Comparison of ENCODE assay signal across 18 cellular contexts in genomic region chr5:172796306-172796705, GRCh38. TPM values are rescaled to one million over a fixed set of nuclear protein-coding genes. Genes with fewer than 3 reads are reported as not detected.
DNase-seq lines count a peak whose midpoint lies in the region; ATAC-seq, FAIRE-seq and TF ChIP-seq lines count a peak whose summit lies in the region.
"Had no signal": no experiment of that assay in that cellular context is flagged by ENCODE, and none has a peak within 500 bp of the region (broad histone marks: within the 10 kb centered on the region; RNA-seq: fewer than 3 reads in every experiment).

No MANE protein-coding gene starts in this region.

- no peaks in the 10 kb centered on the region for H3K27me3 Mint-ChIP-seq in astrocyte (ENCODE audit: low read depth, unreplicated experiment)
- no peaks in the 10 kb centered on the region for H3K27me3 Mint-ChIP-seq in activated CD4-positive, alpha-beta T cell treated with anti-CD3 and anti-CD28 coated beads, Interleukin-2, amount 10 ng/mL, durations not matched to agents 7 days and 5 days
- H3K27me3 Mint-ChIP-seq: activated B cell treated with CpG ODN at 0.5 μM for 24 hours; naive thymus-derived CD4-positive, alpha-beta T cell had no signal

- DNase-seq in astrocyte (ENCODE audit: low read depth), result no peak
- DNase-seq in activated CD4-positive, alpha-beta T cell treated with anti-CD3 and anti-CD28 coated beads, Interleukin-2, amount 10 ng/mL, durations not matched to agents 7 days and 5 days, result no peak
- no peak for DNase-seq in NCI-H2081 (lab: John Stamatoyannopoulos, UW)
- DNase-seq: activated B cell treated with CpG ODN at 0.5 μM for 24 hours; activated gamma-delta T cell treated with Interleukin-2 at 50 U/mL for 16 hours; GF-D8; naive thymus-derived CD4-positive, alpha-beta T cell; RPMI8226; stimulated activated CD4-positive, alpha-beta T cell treated with anti-CD3 and anti-CD28 coated beads, Interleukin-4, amount 100 ng/mL, for 24 hours had no signal

- H3K4me1 Mint-ChIP-seq in astrocyte (ENCODE audit: low read depth, unreplicated experiment), result peaks cover 26% of the 10 kb centered on the region
- peaks cover 12% of the 10 kb centered on the region for H3K4me1 Mint-ChIP-seq in activated CD4-positive, alpha-beta T cell treated with anti-CD3 and anti-CD28 coated beads, Interleukin-2, amount 10 ng/mL, durations not matched to agents 7 days and 5 days

- no peak overlapping the region for H3K27ac Mint-ChIP-seq in astrocyte (ENCODE audit: unreplicated experiment)
- no peak overlapping the region for H3K27ac Mint-ChIP-seq in activated CD4-positive, alpha-beta T cell treated with anti-CD3 and anti-CD28 coated beads, Interleukin-2, amount 10 ng/mL, durations not matched to agents 7 days and 5 days
- H3K27ac Mint-ChIP-seq: activated B cell treated with CpG ODN at 0.5 μM for 24 hours; naive thymus-derived CD4-positive, alpha-beta T cell had no signal

- no peaks in the 10 kb centered on the region for H4K20me1 ChIP-seq in BLaER1 treated with 17β-estradiol and CSF1 and Interleukin-3, amounts not matched to agents 10 nM and 100 nM
- no peaks in the 10 kb centered on the region for H4K20me1 ChIP-seq in astrocyte (ENCODE audit: insufficient read depth, low read length)

- H3K9me3 ChIP-seq in BLaER1 treated with 17β-estradiol and CSF1 and Interleukin-3, amounts not matched to agents 10 nM and 100 nM (replicated peaks in 1 of 11), result peaks cover 0 to 7% (median 0%) of the 10 kb centered on the region in 11 experiments; a peak in 1 of 22 replicates
- no peaks in the 10 kb centered on the region for H3K9me3 ChIP-seq in astrocyte (ENCODE audit: insufficient read depth, low read depth, low read length)
- H3K9me3 ChIP-seq in muscle layer of duodenum (ENCODE audit: control insufficient read depth in 1 of 2, low read length in 2 of 2), result no peaks in the 10 kb centered on the region
- H3K9me3 ChIP-seq in subcutaneous abdominal adipose tissue (ENCODE audit: control insufficient read depth in 5 of 5, low read length in 5 of 5), result peaks cover 0 to 6% (median 0%) of the 10 kb centered on the region in 5 donors
- H3K9me3 ChIP-seq: HAP-1 had no signal

- POLR2A ChIA-PET in activated CD4-positive, alpha-beta T cell treated with anti-CD3 and anti-CD28 coated beads, Interleukin-2, amount 10 ng/mL, durations not matched to agents 7 days and 5 days (lab: Charles Lee), result interaction anchor here (0.7 kb wide), 1 partner anchor 1320 kb away, joined by 3 read pairs; no protein-coding TSS in a partner anchor

- H3K27me3 ChIP-seq in BLaER1 treated with 17β-estradiol and CSF1 and Interleukin-3, amounts not matched to agents 10 nM and 100 nM, result no peaks in the 10 kb centered on the region
- H3K27me3 ChIP-seq in astrocyte (ENCODE audit: insufficient read depth, low read length) (no peaks in the 10 kb centered on the region), muscle layer of duodenum (ENCODE audit: low read depth, low read length) (no peaks in the 10 kb centered on the region), subcutaneous abdominal adipose tissue (ENCODE audit: control insufficient read depth in 5 of 5, insufficient read depth in 4 of 5, low read length in 5 of 5) (peaks cover 0 to 4% (median 0%) of the 10 kb centered on the region in 5 donors)
- H3K27me3 ChIP-seq: dorsolateral prefrontal cortex had no signal

- FAIRE-seq in astrocyte (lab: Jason Lieb, UNC), result no peak
- FAIRE-seq: D721Med, HepG2 had no signal

- H3K36me3 Mint-ChIP-seq in astrocyte (ENCODE audit: low read depth, unreplicated experiment), result no peaks in the 10 kb centered on the region
- no peaks in the 10 kb centered on the region for H3K36me3 Mint-ChIP-seq in activated CD4-positive, alpha-beta T cell treated with anti-CD3 and anti-CD28 coated beads, Interleukin-2, amount 10 ng/mL, durations not matched to agents 7 days and 5 days (ENCODE audit: low read depth)
- H3K36me3 Mint-ChIP-seq: naive thymus-derived CD4-positive, alpha-beta T cell had no signal

- H3K79me2 ChIP-seq in astrocyte (ENCODE audit: insufficient read depth, low read length), result no peaks in the 10 kb centered on the region

- H2AFZ ChIP-seq in astrocyte (ENCODE audit: low read depth, low read length), result no peak overlapping the region

- H3K4me2 ChIP-seq in BLaER1 treated with 17β-estradiol and CSF1 and Interleukin-3, amounts not matched to agents 10 nM and 100 nM, result peak overlapping the region; percentile 75 to 97 (median 89)
- no peak overlapping the region for H3K4me2 ChIP-seq in astrocyte (ENCODE audit: low read length)

- H3K27ac ChIP-seq in BLaER1 treated with 17β-estradiol and CSF1 and Interleukin-3, amounts not matched to agents 10 nM and 100 nM, result peak overlapping the region; percentile 26 to 91 (median 80); a peak in 20 of 22 replicates
- peak overlapping the region; percentile 79 for H3K27ac ChIP-seq in astrocyte (ENCODE audit: low read depth, low read length)
- peak overlapping the region; percentile 65 for H3K27ac ChIP-seq in muscle layer of duodenum (ENCODE audit: low read length)
- H3K27ac ChIP-seq in subcutaneous abdominal adipose tissue (ENCODE audit: low read depth, low read length), result peak overlapping the region; percentile 99

- peaks cover 99 to 100% (median 100%) of the 10 kb centered on the region in 10 experiments for H3K4me1 ChIP-seq in BLaER1 treated with 17β-estradiol and CSF1 and Interleukin-3, amounts not matched to agents 10 nM and 100 nM
- H3K4me1 ChIP-seq in astrocyte (ENCODE audit: insufficient read depth, low read length), result peaks cover 61% of the 10 kb centered on the region
- H3K4me1 ChIP-seq in muscle layer of duodenum (ENCODE audit: control insufficient read depth in 1 of 2, insufficient read depth in 2 of 2, low read length in 2 of 2), result peaks cover 0 to 8% of the 10 kb centered on the region in 2 donors
- peaks cover 32 to 82% (median 67%) of the 10 kb centered on the region in 5 donors for H3K4me1 ChIP-seq in subcutaneous abdominal adipose tissue (ENCODE audit: control insufficient read depth in 5 of 5, insufficient read depth in 5 of 5, low read length in 5 of 5)
- H3K4me1 ChIP-seq: HAP-1 had no signal

- peaks cover 2% of the 10 kb centered on the region for H3K9me3 Mint-ChIP-seq in astrocyte (ENCODE audit: unreplicated experiment)
- H3K9me3 Mint-ChIP-seq in activated CD4-positive, alpha-beta T cell treated with anti-CD3 and anti-CD28 coated beads, Interleukin-2, amount 10 ng/mL, durations not matched to agents 7 days and 5 days, result no peaks in the 10 kb centered on the region
- H3K9me3 Mint-ChIP-seq: activated B cell treated with CpG ODN at 0.5 μM for 24 hours had no signal

- no peak for ATAC-seq in HG03095 (IDR thresholded peaks at IDR 0.05; ENCODE audit: unreplicated experiment)
- no peak for ATAC-seq in HG02970 (IDR thresholded peaks at IDR 0.05; ENCODE audit: low FRiP score, unreplicated experiment)
- ATAC-seq: HepG2; naive thymus-derived CD4-positive, alpha-beta T cell had no signal

- CTCF ChIA-PET in activated CD4-positive, alpha-beta T cell treated with anti-CD3 and anti-CD28 coated beads, Interleukin-2, amount 10 ng/mL, durations not matched to agents 7 days and 5 days (lab: Charles Lee), result interaction anchor here (0.6 to 1.5 kb wide), 3 partner anchors 16 to 28 kb away, joined by 3 to 9 read pairs (median 3); no protein-coding TSS in a partner anchor

- H3K4me3 ChIP-seq in BLaER1 treated with 17β-estradiol and CSF1 and Interleukin-3, amounts not matched to agents 10 nM and 100 nM, result no peak overlapping the region
- no peak overlapping the region for H3K4me3 ChIP-seq in astrocyte (ENCODE audit: insufficient read depth, low read depth, low read length)
- no peak overlapping the region for H3K4me3 ChIP-seq in muscle layer of duodenum (ENCODE audit: low read depth in 1 of 2, low read length in 2 of 2)
- H3K4me3 ChIP-seq in subcutaneous abdominal adipose tissue (ENCODE audit: low read depth in 1 of 5, low read length in 5 of 5), result no peak overlapping the region
- H3K4me3 ChIP-seq: dorsolateral prefrontal cortex, HAP-1 had no signal

- H3K4me3 Mint-ChIP-seq in astrocyte (ENCODE audit: unreplicated experiment), result no peak overlapping the region
- H3K4me3 Mint-ChIP-seq in activated CD4-positive, alpha-beta T cell treated with anti-CD3 and anti-CD28 coated beads, Interleukin-2, amount 10 ng/mL, durations not matched to agents 7 days and 5 days, result no peak overlapping the region
- H3K4me3 Mint-ChIP-seq: activated B cell treated with CpG ODN at 0.5 μM for 24 hours; naive thymus-derived CD4-positive, alpha-beta T cell had no signal

- no peak for TF ChIP-seq CTCF in astrocyte (IDR thresholded peaks at IDR 0.05; ENCODE audit: insufficient read depth, low read depth, low read length)

- no peaks in the 10 kb centered on the region for H3K36me3 ChIP-seq in BLaER1 treated with 17β-estradiol and CSF1 and Interleukin-3, amounts not matched to agents 10 nM and 100 nM
- H3K36me3 ChIP-seq in astrocyte (ENCODE audit: insufficient read depth, low read length) (no peaks in the 10 kb centered on the region), muscle layer of duodenum (ENCODE audit: control insufficient read depth in 1 of 2, insufficient read depth in 2 of 2, low read length in 2 of 2) (no peaks in the 10 kb centered on the region), subcutaneous abdominal adipose tissue (ENCODE audit: control insufficient read depth in 5 of 5, insufficient read depth in 5 of 5, low read length in 5 of 5) (no peaks in the 10 kb centered on the region)
- H3K36me3 ChIP-seq: HAP-1 had no signal

- peak overlapping the region in 2 of 11 experiments; percentile 10 to 74; a peak in 3 of 22 replicates for H3K9ac ChIP-seq in BLaER1 treated with 17β-estradiol and CSF1 and Interleukin-3, amounts not matched to agents 10 nM and 100 nM
- H3K9ac ChIP-seq in astrocyte (ENCODE audit: low read length) (no peak overlapping the region), subcutaneous abdominal adipose tissue (ENCODE audit: low read length in 5 of 5) (no peak overlapping the region)

RNA-seq across cellular contexts. Expression of gene DUSP1, which starts 25.3 kb away (rescaled TPM):
- total RNA-seq in astrocyte, result 80.5 and 90.1 TPM in 2 replicates
- 10 to 100 TPM; 11.3 to 14.9 TPM for total RNA-seq in activated CD4-positive, alpha-beta T cell treated with anti-CD3 and anti-CD28 coated beads, Interleukin-2, amount 10 ng/mL, durations not matched to agents 7 days and 5 days

RNA-seq across cellular contexts. Expression of gene ERGIC1, which starts 37.7 kb away (rescaled TPM):
- 131 and 137 TPM in 2 replicates for total RNA-seq in astrocyte
- 10 to 100 TPM; 43.4 to 45.0 TPM for total RNA-seq in activated CD4-positive, alpha-beta T cell treated with anti-CD3 and anti-CD28 coated beads, Interleukin-2, amount 10 ng/mL, durations not matched to agents 7 days and 5 days
